Comparison of ENCODE assay signal across 29 cellular contexts in the genomic region with DNA sequence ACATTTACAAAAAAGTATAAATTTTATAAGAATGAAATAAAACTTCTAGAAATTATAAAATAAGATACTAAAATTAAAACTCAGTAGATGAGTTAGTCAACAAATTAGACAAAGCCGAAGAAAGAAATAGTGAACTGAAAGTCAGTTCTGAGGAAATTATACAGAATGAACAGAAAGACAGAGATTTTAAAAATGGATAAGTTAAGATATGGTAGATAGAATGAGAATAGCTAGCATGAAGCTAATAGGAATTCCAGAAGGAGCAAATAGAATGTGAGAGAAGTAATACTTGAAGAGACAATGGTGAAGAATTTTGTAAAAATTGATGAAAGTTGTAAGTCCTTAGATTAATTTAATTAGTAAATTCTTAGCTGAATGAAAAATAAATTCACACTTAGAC.
"Had no signal": no experiment of that assay in that cellular context is flagged by ENCODE, and none has a peak within 500 bp of the region (broad histone marks: within the 10 kb centered on the region; RNA-seq: fewer than 3 reads in every experiment).

No MANE protein-coding gene starts in this region.

- H3K4me3 ChIP-seq: adrenal gland, body of pancreas, esophagus muscularis mucosa, gastroesophageal sphincter had no signal

- H3K9me3 ChIP-seq: adrenal gland, body of pancreas had no signal

- H3K27ac ChIP-seq: adrenal gland, body of pancreas, esophagus muscularis mucosa, foreskin keratinocyte, gastroesophageal sphincter had no signal

- H3K36me3 Mint-ChIP-seq: activated CD4-positive, alpha-beta memory T cell treated with anti-CD3 and anti-CD28 coated beads for 36 hours had no signal

- H3K27me3 ChIP-seq: adrenal gland, body of pancreas, foreskin keratinocyte had no signal

- H3K9me3 Mint-ChIP-seq: activated CD4-positive, alpha-beta memory T cell treated with anti-CD3 and anti-CD28 coated beads for 36 hours had no signal

- H3K27me3 Mint-ChIP-seq: activated CD4-positive, alpha-beta T cell treated with anti-CD3 and anti-CD28 coated beads, Interleukin-2, amount 10 ng/mL, durations not matched to agents 24 days and 14 days; activated naive CD4-positive, alpha-beta T cell treated with anti-CD3 and anti-CD28 coated beads, Interleukin-2, amount 50 U/mL, for 24 hours; activated naive CD8-positive, alpha-beta T cell treated with anti-CD3 and anti-CD28 coated beads for 36 hours had no signal

- H3K36me3 ChIP-seq: adrenal gland, esophagus muscularis mucosa, gastroesophageal sphincter had no signal

- H3K4me1 ChIP-seq: adrenal gland, body of pancreas, esophagus muscularis mucosa had no signal

- DNase-seq: activated CD4-positive, alpha-beta memory T cell treated with anti-CD3 and anti-CD28 coated beads for 36 hours; activated CD4-positive, alpha-beta T cell treated with anti-CD3 and anti-CD28 coated beads for 36 hours; activated CD4-positive, CD25-positive, alpha-beta regulatory T cell; activated CD4-positive, CD25-positive, alpha-beta regulatory T cell treated with anti-CD3 and anti-CD28 coated beads, Interleukin-2, amount 50 U/mL, for 72 hours; activated CD8-positive, alpha-beta memory T cell treated with anti-CD3 and anti-CD28 coated beads, Interleukin-2, amount 10 ng/mL, durations not matched to agents 7 days and 5 days; activated CD8-positive, alpha-beta memory T cell treated with anti-CD3 and anti-CD28 coated beads, Interleukin-2, amount 50 U/mL, for 4 hours; activated CD8-positive, alpha-beta T cell treated with anti-CD3 and anti-CD28 coated beads, Interleukin-2, amount 10 ng/mL, durations not matched to agents 7 days and 5 days; activated effector memory CD4-positive, alpha-beta T cell treated with anti-CD3 and anti-CD28 coated beads, Interleukin-2, amount 50 U/mL, for 16 hours; activated naive CD4-positive, alpha-beta T cell treated with anti-CD3 and anti-CD28 coated beads for 36 hours; activated naive CD8-positive, alpha-beta T cell treated with anti-CD3 and anti-CD28 coated beads for 36 hours; activated naive CD8-positive, alpha-beta T cell treated with anti-CD3 and anti-CD28 coated beads, Interleukin-2, amount 50 U/mL, for 24 hours; activated T-cell treated with anti-CD3 and anti-CD28 coated beads, Interleukin-2, amount 50 U/mL, for 1 hour; activated T-cell treated with anti-CD3 and anti-CD28 coated beads, Interleukin-2, amount 50 U/mL, for 48 hours; adrenal gland; amygdala; aorta; body of pancreas; caudate nucleus; cortex of kidney; effector CD8-positive, alpha-beta T cell; erythroblast; foreskin keratinocyte; T-helper 2 cell had no signal

- H3K27ac Mint-ChIP-seq: activated CD4-positive, alpha-beta memory T cell treated with anti-CD3 and anti-CD28 coated beads for 36 hours; activated CD4-positive, alpha-beta T cell treated with anti-CD3 and anti-CD28 coated beads for 36 hours; activated CD4-positive, alpha-beta T cell treated with anti-CD3 and anti-CD28 coated beads, Interleukin-2, amount 10 ng/mL, durations not matched to agents 24 days and 14 days; activated CD8-positive, alpha-beta memory T cell treated with anti-CD3 and anti-CD28 coated beads, Interleukin-2, amount 10 ng/mL, durations not matched to agents 7 days and 5 days; activated CD8-positive, alpha-beta T cell treated with anti-CD3 and anti-CD28 coated beads, Interleukin-2, amount 10 ng/mL, durations not matched to agents 7 days and 5 days; activated naive CD4-positive, alpha-beta T cell treated with anti-CD3 and anti-CD28 coated beads for 36 hours; activated naive CD4-positive, alpha-beta T cell treated with anti-CD3 and anti-CD28 coated beads, Interleukin-2, amount 50 U/mL, for 24 hours; activated naive CD8-positive, alpha-beta T cell treated with anti-CD3 and anti-CD28 coated beads for 36 hours; activated naive CD8-positive, alpha-beta T cell treated with anti-CD3 and anti-CD28 coated beads, Interleukin-2, amount 50 U/mL, for 24 hours; activated T-helper 1 cell treated with anti-CD3 and anti-CD28 coated beads, Interleukin-12 subunit alpha, Interleukin-12 subunit beta, Interleukin-2, Interleukin-4 antibody, amounts not matched to agents 30 ng/mL and 10 ng/mL and 1 ng/mL, durations not matched to agents 14 hours and 24 hours and 36 hours; activated T-helper 2 cell treated with anti-CD3 and anti-CD28 coated beads, Interferon-gamma antibody, Interleukin-2, Interleukin-4, amounts not matched to agents 10 μg/mL and 5 μg/mL and 100 μg/mL, durations not matched to agents 14 hours and 24 hours and 36 hours had no signal

- ATAC-seq: activated CD4-positive, alpha-beta T cell treated with anti-CD3 and anti-CD28 coated beads for 36 hours; activated CD8-positive, alpha-beta memory T cell treated with anti-CD3 and anti-CD28 coated beads, Interleukin-2, amount 10 ng/mL, durations not matched to agents 7 days and 5 days; activated CD8-positive, alpha-beta T cell treated with anti-CD3 and anti-CD28 coated beads, Interleukin-2, amount 10 ng/mL, durations not matched to agents 7 days and 5 days; activated naive CD8-positive, alpha-beta T cell treated with anti-CD3 and anti-CD28 coated beads, Interleukin-2, amount 50 U/mL, for 24 hours; body of pancreas; foreskin keratinocyte; gastroesophageal sphincter had no signal

- H3K4me3 Mint-ChIP-seq: activated CD4-positive, alpha-beta memory T cell treated with anti-CD3 and anti-CD28 coated beads for 36 hours; activated CD4-positive, alpha-beta T cell treated with anti-CD3 and anti-CD28 coated beads for 36 hours; activated CD4-positive, alpha-beta T cell treated with anti-CD3 and anti-CD28 coated beads, Interleukin-2, amount 10 ng/mL, durations not matched to agents 24 days and 14 days; activated CD8-positive, alpha-beta memory T cell treated with anti-CD3 and anti-CD28 coated beads, Interleukin-2, amount 10 ng/mL, durations not matched to agents 7 days and 5 days; activated CD8-positive, alpha-beta T cell treated with anti-CD3 and anti-CD28 coated beads, Interleukin-2, amount 10 ng/mL, durations not matched to agents 7 days and 5 days; activated naive CD4-positive, alpha-beta T cell treated with anti-CD3 and anti-CD28 coated beads for 36 hours; activated naive CD4-positive, alpha-beta T cell treated with anti-CD3 and anti-CD28 coated beads, Interleukin-2, amount 50 U/mL, for 24 hours; activated naive CD8-positive, alpha-beta T cell treated with anti-CD3 and anti-CD28 coated beads for 36 hours; activated naive CD8-positive, alpha-beta T cell treated with anti-CD3 and anti-CD28 coated beads, Interleukin-2, amount 50 U/mL, for 24 hours; activated T-helper 1 cell treated with anti-CD3 and anti-CD28 coated beads, Interleukin-12 subunit alpha, Interleukin-12 subunit beta, Interleukin-2, Interleukin-4 antibody, amounts not matched to agents 30 ng/mL and 10 ng/mL and 1 ng/mL, durations not matched to agents 14 hours and 24 hours and 36 hours had no signal
